In the genomic region with DNA sequence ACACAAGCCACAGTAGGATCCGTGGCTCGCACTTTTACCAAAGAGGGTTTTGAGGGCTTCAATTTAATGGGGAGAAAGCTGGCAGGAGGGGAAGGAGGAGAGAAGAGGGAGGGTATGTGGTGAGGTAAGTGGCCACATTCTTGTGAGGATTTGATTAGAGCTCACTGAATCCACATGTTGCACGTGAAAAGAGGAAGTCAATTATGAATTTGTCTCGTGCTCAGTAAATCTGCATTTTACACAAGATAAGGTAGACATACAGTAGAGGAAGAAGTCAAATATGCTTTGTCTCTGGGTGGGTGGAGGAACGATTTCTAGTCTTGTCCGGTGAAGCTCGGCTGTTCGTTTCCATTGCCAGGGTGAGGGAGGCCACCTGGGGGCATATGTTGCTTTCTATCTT, we compare ENCODE assay signal across 1 cellular context.
TF ChIP-seq lines count a peak whose summit lies in the region.

No MANE protein-coding gene starts in this region.

TF ChIP-seq in IMR-90, 13 proteins besides CTCF, POLR2A, EP300 and RAD21:
- no peak for TF ChIP-seq MAFK (IDR thresholded peaks at IDR 0.05; ENCODE audit: low read depth, low read length)
- no peak for TF ChIP-seq FOS (IDR thresholded peaks at IDR 0.05; ENCODE audit: low read depth, low read length)
- TF ChIP-seq RFX5 (IDR thresholded peaks at IDR 0.05; ENCODE audit: low read depth, low read length), result no peak
- no peak for TF ChIP-seq SMC3 (IDR thresholded peaks at IDR 0.05; ENCODE audit: low read depth, low read length)
- TF ChIP-seq CHD1 (IDR thresholded peaks at IDR 0.05; ENCODE audit: low read depth, low read length), result no peak
- no peak for TF ChIP-seq RCOR1 (IDR thresholded peaks at IDR 0.05; ENCODE audit: insufficient replicate concordance, low read length)
- TF ChIP-seq BHLHE40 (IDR thresholded peaks at IDR 0.05; ENCODE audit: low read depth, low read length), result no peak
- no peak for TF ChIP-seq MXI1 (IDR thresholded peaks at IDR 0.05; ENCODE audit: borderline replicate concordance, low read depth, low read length)
- TF ChIP-seq, protein P1, sequence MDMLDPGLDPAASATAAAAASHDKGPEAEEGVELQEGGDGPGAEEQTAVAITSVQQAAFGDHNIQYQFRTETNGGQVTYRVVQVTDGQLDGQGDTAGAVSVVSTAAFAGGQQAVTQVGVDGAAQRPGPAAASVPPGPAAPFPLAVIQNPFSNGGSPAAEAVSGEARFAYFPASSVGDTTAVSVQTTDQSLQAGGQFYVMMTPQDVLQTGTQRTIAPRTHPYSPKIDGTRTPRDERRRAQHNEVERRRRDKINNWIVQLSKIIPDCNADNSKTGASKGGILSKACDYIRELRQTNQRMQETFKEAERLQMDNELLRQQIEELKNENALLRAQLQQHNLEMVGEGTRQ (IDR thresholded peaks at IDR 0.05; ENCODE audit: low read depth, low read length), result no peak
- TF ChIP-seq MAZ (IDR thresholded peaks at IDR 0.05; ENCODE audit: borderline replicate concordance, low read depth, low read length), result no peak
- no peak for TF ChIP-seq CEBPB (IDR thresholded peaks at IDR 0.05; ENCODE audit: low read depth, low read length)
- TF ChIP-seq NFE2L2 (IDR thresholded peaks at IDR 0.05; ENCODE audit: low read depth, low read length), result no peak
- TF ChIP-seq, protein P2, sequence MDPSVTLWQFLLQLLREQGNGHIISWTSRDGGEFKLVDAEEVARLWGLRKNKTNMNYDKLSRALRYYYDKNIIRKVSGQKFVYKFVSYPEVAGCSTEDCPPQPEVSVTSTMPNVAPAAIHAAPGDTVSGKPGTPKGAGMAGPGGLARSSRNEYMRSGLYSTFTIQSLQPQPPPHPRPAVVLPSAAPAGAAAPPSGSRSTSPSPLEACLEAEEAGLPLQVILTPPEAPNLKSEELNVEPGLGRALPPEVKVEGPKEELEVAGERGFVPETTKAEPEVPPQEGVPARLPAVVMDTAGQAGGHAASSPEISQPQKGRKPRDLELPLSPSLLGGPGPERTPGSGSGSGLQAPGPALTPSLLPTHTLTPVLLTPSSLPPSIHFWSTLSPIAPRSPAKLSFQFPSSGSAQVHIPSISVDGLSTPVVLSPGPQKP (IDR thresholded peaks at IDR 0.05; ENCODE audit: borderline replicate concordance, low read depth, low read length), result no peak
